ENCODE assay signal across 8 cellular contexts in the genomic region with DNA sequence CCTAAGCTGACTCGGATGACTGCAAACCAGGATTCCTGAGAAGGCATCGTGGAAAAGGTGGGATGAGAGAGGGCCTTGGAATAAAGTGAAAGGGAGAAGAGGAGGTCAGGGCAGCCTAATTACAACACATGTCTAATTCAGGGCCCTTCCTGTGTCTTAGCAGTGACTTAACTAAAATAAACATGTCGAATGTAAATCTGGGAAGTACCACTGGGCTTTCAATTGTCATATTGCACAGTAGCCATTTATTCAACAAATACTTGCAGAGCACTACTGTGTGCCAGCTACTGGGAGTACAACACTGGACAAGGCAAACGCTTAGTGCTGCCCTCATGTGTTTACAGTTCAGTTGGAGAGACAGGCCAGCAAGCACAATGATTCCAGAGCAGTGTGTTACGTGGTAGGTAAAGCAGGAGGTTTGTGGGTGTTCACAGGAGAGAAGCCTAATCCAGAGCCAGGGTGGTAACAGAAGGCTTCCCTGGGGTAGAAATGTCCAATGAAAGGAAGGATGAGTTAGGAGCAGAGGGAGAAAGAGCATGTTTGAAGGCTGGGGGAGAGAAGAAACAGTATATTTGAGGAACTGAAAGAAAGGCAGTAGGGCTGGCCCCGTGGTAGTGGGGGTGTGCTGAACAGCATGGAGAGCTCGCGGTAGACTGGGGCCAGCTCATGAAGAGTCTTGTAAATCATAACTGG. TPM values are rescaled to one million over a fixed set of nuclear protein-coding genes. Genes with fewer than 3 reads are reported as not detected.
DNase-seq lines count a peak whose midpoint lies in the region; ATAC-seq and TF ChIP-seq lines count a peak whose summit lies in the region.

No MANE protein-coding gene starts in this region.

- TF ChIP-seq CTCF in body of pancreas (IDR thresholded peaks at IDR 0.05) (no peak), ovary (IDR thresholded peaks at IDR 0.05) (no peak)

- no peaks in the 10 kb centered on the region for H3K9me3 ChIP-seq in body of pancreas
- H3K9me3 ChIP-seq in ovary, result no peaks in the 10 kb centered on the region

- ATAC-seq in GM19372 (IDR thresholded peaks at IDR 0.05; ENCODE audit: low read depth, unreplicated experiment) (peak; percentile 95), HG03103 (IDR thresholded peaks at IDR 0.05; ENCODE audit: low read depth, unreplicated experiment) (peak; percentile 90), Right ventricle myocardium superior (ENCODE audit: poor library complexity) (peak; percentile 73), body of pancreas (no peak)
- no peak for ATAC-seq in effector memory CD8-positive, alpha-beta T cell (replicated peaks)

- no peak for TF ChIP-seq EP300 in ovary (IDR thresholded peaks at IDR 0.05)

- H3K36me3 ChIP-seq in body of pancreas (replicated peaks in 1 of 2; ENCODE audit: insufficient read depth in 1 of 2, low read depth in 2 of 2) (no peaks in the 10 kb centered on the region), ovary (no peaks in the 10 kb centered on the region)

- DNase-seq in RPMI8226 (peak; percentile 23), Right ventricle myocardium superior (peak; percentile 57), substantia nigra (lab: John Stamatoyannopoulos, UW) (peak in 6 of 49 donors; percentile 4 to 23 (median 6)), body of pancreas (no peak), ovary (no peak)
- no peak for DNase-seq in effector memory CD8-positive, alpha-beta T cell

- H3K4me1 ChIP-seq in body of pancreas (peaks cover 11% of the 10 kb centered on the region), ovary (ENCODE audit: insufficient read depth) (peaks cover 7% of the 10 kb centered on the region)

- H3K4me3 ChIP-seq in body of pancreas, result no peak overlapping the region
- no peak overlapping the region for H3K4me3 ChIP-seq in ovary

- no peaks in the 10 kb centered on the region for H3K4me1 Mint-ChIP-seq in effector memory CD8-positive, alpha-beta T cell (ENCODE audit: low read depth in 2 of 2)

- peak overlapping the region; percentile 6 for H3K27ac ChIP-seq in substantia nigra (ENCODE audit: low read depth, low read length, poor library complexity, severe bottlenecking)
- peak overlapping the region in 2 of 4 donors; percentile 1 to 51 for H3K27ac ChIP-seq in body of pancreas
- no peak overlapping the region for H3K27ac ChIP-seq in ovary

- no peak overlapping the region for H3K27ac Mint-ChIP-seq in effector memory CD8-positive, alpha-beta T cell

- TF ChIP-seq POLR2A in body of pancreas (IDR thresholded peaks at IDR 0.05) (no peak), ovary (IDR thresholded peaks at IDR 0.05) (no peak)

- H3K27me3 ChIP-seq in body of pancreas (no peaks in the 10 kb centered on the region), ovary (no peaks in the 10 kb centered on the region)

- no peaks in the 10 kb centered on the region for H3K36me3 Mint-ChIP-seq in effector memory CD8-positive, alpha-beta T cell (ENCODE audit: insufficient read depth)

- no peaks in the 10 kb centered on the region for H3K27me3 Mint-ChIP-seq in effector memory CD8-positive, alpha-beta T cell

- 62 to 71% methylated on average over 8 of the region's 8 CpGs for WGBS in body of pancreas, 2 donors
- WGBS in ovary, 3 donors, result 79 to 83% (median 80%) methylated on average over 8 of the region's 8 CpGs

- no peak overlapping the region for H3K4me3 Mint-ChIP-seq in effector memory CD8-positive, alpha-beta T cell

- intact Hi-C loops in Right ventricle myocardium superior (cut with DNase I) (loop anchor here (5.0 kb wide), 1 partner anchor 131 kb away; no protein-coding TSS in a partner anchor), body of pancreas (cut with DNase I) (no loop called here), ovary (cut with DNase I) (no loop called here)

- H3K9me3 Mint-ChIP-seq in effector memory CD8-positive, alpha-beta T cell, result peaks cover 7 to 15% of the 10 kb centered on the region in 2 donors

RNA-seq across cellular contexts. Expression of gene RASAL2, which starts 38.0 kb away (rescaled TPM):
- 26.8 TPM for total RNA-seq in Right ventricle myocardium superior
- 10 to 100 TPM in 1 of 2 donors, 1 to 10 TPM in 1; 9.9 to 20.4 TPM for total RNA-seq in body of pancreas
- 10 to 100 TPM in 5 of 7 donors, 1 to 10 TPM in 2; 7.5 to 20.5 (median 11.5) TPM for total RNA-seq in ovary
- polyA plus RNA-seq in ovary, result 10 to 100 TPM in 1 of 2 donors, 1 to 10 TPM in 1; 4.2 to 15.5 TPM

Comparison
In these comparisons a context has a peak if more than half of its experiments do, and no peak if none do; other contexts are left out.
1. ATAC-seq: peak in GM19372 (single experiment), HG03103 (single experiment) and Right ventricle myocardium superior (single experiment); none in body of pancreas (single experiment) and effector memory CD8-positive, alpha-beta T cell (single experiment).
2. DNase-seq: peak in RPMI8226 (single experiment) and Right ventricle myocardium superior (single experiment); none in body of pancreas (0 of 4), effector memory CD8-positive, alpha-beta T cell (0 of 3) and ovary (0 of 5).